Comparison of ENCODE assay signal across 18 cellular contexts in the genomic region with DNA sequence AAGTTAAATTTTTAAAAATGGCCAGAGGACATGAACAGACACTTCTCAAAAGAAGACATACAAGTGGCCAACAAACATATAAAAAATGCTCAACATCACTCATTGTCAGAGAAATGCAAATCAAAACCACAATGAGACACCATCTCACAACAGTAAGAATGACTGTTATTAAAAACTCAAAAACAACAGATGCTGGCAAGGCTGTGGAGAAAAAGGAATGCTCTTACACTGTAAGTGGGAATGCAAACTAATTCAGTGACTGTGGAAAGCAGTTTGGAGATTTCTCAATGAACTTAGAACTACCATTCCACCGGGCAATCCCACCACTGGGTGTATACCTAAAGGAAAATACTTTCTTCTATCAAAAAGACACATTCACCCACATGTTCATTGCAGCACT.
DNase-seq lines count a peak whose midpoint lies in the region; TF ChIP-seq lines count a peak whose summit lies in the region.
"Had no signal": no experiment of that assay in that cellular context is flagged by ENCODE, and none has a peak within 500 bp of the region (broad histone marks: within the 10 kb centered on the region; RNA-seq: fewer than 3 reads in every experiment).

No MANE protein-coding gene starts in this region.

- peaks cover 5% of the 10 kb centered on the region for H3K36me3 Mint-ChIP-seq in MCF 10A (ENCODE audit: insufficient read depth, unreplicated experiment)

- H3K9ac ChIP-seq in mammary epithelial cell (ENCODE audit: insufficient read depth, low read length) = no peak overlapping the region

- H3K9me2 ChIP-seq in hepatocyte (replicated peaks; ENCODE audit: insufficient read depth) (no peaks in the 10 kb centered on the region), PC-9 (ENCODE audit: insufficient read depth) (no peaks in the 10 kb centered on the region)

- no peak overlapping the region for H2AFZ ChIP-seq in mammary epithelial cell (ENCODE audit: low read depth, low read length)
- no peak overlapping the region for H2AFZ ChIP-seq in hepatocyte
- H2AFZ ChIP-seq in PC-9 = no peak overlapping the region

- no peak for TF ChIP-seq POLR2A in breast epithelium (IDR thresholded peaks at IDR 0.05)

- H3K4me1 ChIP-seq in breast epithelium (no peaks in the 10 kb centered on the region), mammary epithelial cell (ENCODE audit: insufficient read depth, low read length) (peaks cover 7% of the 10 kb centered on the region), hepatocyte (ENCODE audit: insufficient read depth) (no peaks in the 10 kb centered on the region), PC-9 (replicated peaks; ENCODE audit: insufficient read depth) (no peaks in the 10 kb centered on the region)
- H3K4me1 ChIP-seq: adrenal gland, Caco-2 had no signal

- H3K4me2 ChIP-seq in mammary epithelial cell (ENCODE audit: insufficient read depth, low read depth, low read length) (no peak overlapping the region), hepatocyte (no peak overlapping the region), PC-9 (no peak overlapping the region)

- H3K36me3 ChIP-seq in breast epithelium (no peaks in the 10 kb centered on the region), mammary epithelial cell (ENCODE audit: insufficient read depth, low read length) (no peaks in the 10 kb centered on the region), hepatocyte (replicated peaks; ENCODE audit: insufficient read depth, low read depth) (no peaks in the 10 kb centered on the region), PC-9 (ENCODE audit: low read depth) (no peaks in the 10 kb centered on the region)
- H3K36me3 ChIP-seq: adrenal gland had no signal

- H4K20me1 ChIP-seq in mammary epithelial cell (ENCODE audit: insufficient read depth, low read length) (no peaks in the 10 kb centered on the region), hepatocyte (ENCODE audit: insufficient read depth, poor library complexity, severe bottlenecking) (no peaks in the 10 kb centered on the region), PC-9 (ENCODE audit: insufficient read depth) (no peaks in the 10 kb centered on the region)

- H3K79me2 ChIP-seq in mammary epithelial cell (ENCODE audit: insufficient read depth, low read length) (no peaks in the 10 kb centered on the region), hepatocyte (no peaks in the 10 kb centered on the region), PC-9 (ENCODE audit: low read depth) (no peaks in the 10 kb centered on the region)

- no peaks in the 10 kb centered on the region for H3F3A ChIP-seq in PC-9 (ENCODE audit: insufficient read depth, low read depth)

- H3K27ac ChIP-seq in breast epithelium (peak overlapping the region in 1 of 2 donors; percentile 38), mammary epithelial cell (ENCODE audit: insufficient read depth, low read depth, low read length) (no peak overlapping the region), hepatocyte (no peak overlapping the region), PC-9 (no peak overlapping the region)
- H3K27ac ChIP-seq: 22Rv1, adrenal gland had no signal

- in situ Hi-C loops in mammary epithelial cell (cut with MboI; ENCODE audit: low sequenced_read_pairs in 2 of 2) = no loop called here

- POLR2A ChIA-PET in MCF 10A (lab: Yijun Ruan, JAX) (interaction anchor here (0.6 to 2.3 kb wide), 16 partner anchors 13 to 800 kb away, joined by 3 to 18 read pairs (median 4); a partner anchor contains a TSS), PC-9 (lab: Charles Lee; ENCODE audit: unreplicated experiment) (no interaction called here)

- no TSS peak for BruUV-seq in MCF 10A (replicated peaks; lab: Mats Ljungman, UMichigan)
- no TSS peak for BruUV-seq in mammary epithelial cell (replicated peaks; lab: Mats Ljungman, UMichigan)
- BruUV-seq in PC-9 (replicated peaks; lab: Mats Ljungman, UMichigan) = no TSS peak

- H3K27me3 Mint-ChIP-seq in MCF 10A (ENCODE audit: insufficient read depth, unreplicated experiment) = no peaks in the 10 kb centered on the region
- H3K27me3 Mint-ChIP-seq: activated CD4-positive, alpha-beta T cell treated with anti-CD3 and anti-CD28 coated beads, Interleukin-2, amount 10 ng/mL, durations not matched to agents 24 days and 14 days had no signal

- intact Hi-C loops in MCF 10A (cut with micrococcal nuclease) = loop anchor here (2.0 kb wide), 1 partner anchor 168 kb away; a partner anchor contains a TSS
- intact Hi-C loops in breast epithelium (cut with DNase I; ENCODE audit: low total_unique reads) = no loop called here
- intact Hi-C loops in mammary epithelial cell (cut with micrococcal nuclease) = loop anchor here (5.0 kb wide), 1 partner anchor 800 kb away; no protein-coding TSS in a partner anchor
- intact Hi-C loops in PC-9 (cut with micrococcal nuclease; ENCODE audit: unreplicated experiment) = no loop called here

- CTCF ChIA-PET in MCF 10A (lab: Yijun Ruan, JAX) (no interaction called here), mammary epithelial cell (lab: Charles Lee; ENCODE audit: low non-redundant PET) (interaction anchor here (0.6 kb wide), 1 partner anchor 40 kb away, joined by 18 read pairs; no protein-coding TSS in a partner anchor), PC-9 (lab: Charles Lee) (no interaction called here)

- 56% methylated on average over 1 of the region's 1 CpG for WGBS in mammary epithelial cell (ENCODE audit: low coverage, missing lambda C conversion rate)
- 95% methylated on average over 1 of the region's 1 CpG for WGBS in hepatocyte (ENCODE audit: low lambda C conversion rate, missing lambda C conversion rate)

- no peak overlapping the region for H3K4me3 ChIP-seq in breast epithelium
- no peak overlapping the region for H3K4me3 ChIP-seq in mammary epithelial cell (replicated peaks in 1 of 3; ENCODE audit: insufficient read depth in 1 of 3, low read depth in 2 of 3, low read length in 3 of 3)
- H3K4me3 ChIP-seq in hepatocyte = no peak overlapping the region
- H3K4me3 ChIP-seq in PC-9 = no peak overlapping the region
- H3K4me3 ChIP-seq: adrenal gland had no signal

- peaks cover 23% of the 10 kb centered on the region for H3K9me3 Mint-ChIP-seq in MCF 10A (ENCODE audit: unreplicated experiment)

- H3K9me3 ChIP-seq in breast epithelium (peaks cover 4 to 17% of the 10 kb centered on the region in 2 donors), mammary epithelial cell (replicated peaks; ENCODE audit: insufficient read depth, low read length) (peaks cover 5% of the 10 kb centered on the region), hepatocyte (ENCODE audit: low read depth) (no peaks in the 10 kb centered on the region), PC-9 (ENCODE audit: insufficient read depth, low read depth) (no peaks in the 10 kb centered on the region)
- H3K9me3 ChIP-seq: adrenal gland had no signal

- peaks cover 23% of the 10 kb centered on the region for H3K4me1 Mint-ChIP-seq in MCF 10A (ENCODE audit: insufficient read depth, unreplicated experiment)
- H3K4me1 Mint-ChIP-seq: activated CD4-positive, alpha-beta T cell treated with anti-CD3 and anti-CD28 coated beads, Interleukin-2, amount 10 ng/mL, durations not matched to agents 24 days and 14 days; mesothelial cell of epicardium had no signal

- dilution Hi-C loops in mammary epithelial cell (cut with HindIII; ENCODE audit: low sequenced_read_pairs) = no loop called here

- H3K4me3 Mint-ChIP-seq in MCF 10A (ENCODE audit: unreplicated experiment) = peak overlapping the region; percentile 11
- H3K4me3 Mint-ChIP-seq: activated CD4-positive, alpha-beta T cell treated with anti-CD3 and anti-CD28 coated beads, Interleukin-2, amount 10 ng/mL, durations not matched to agents 24 days and 14 days; activated T-cell treated with anti-CD3 and anti-CD28 coated beads, Interleukin-2, amount 50 U/mL, for 72 hours; mesothelial cell of epicardium had no signal

- DNase-seq in MCF 10A (ENCODE audit: unreplicated experiment) (no peak), breast epithelium (ENCODE audit: low spot score in 2 of 2) (no peak), mammary epithelial cell (peak; percentile 65), glomerular visceral epithelial cell (ENCODE audit: extremely low spot score) (peak; percentile 8), hepatocyte (ENCODE audit: low spot score) (no peak), PC-9 (no peak), C1 segment of cervical spinal cord (lab: John Stamatoyannopoulos, UW) (no peak)
- no peak for DNase-seq in stimulated activated CD4-positive, alpha-beta T cell treated with anti-CD3 and anti-CD28 coated beads, Interleukin-2, amount 100 ng/mL, for 24 hours
- DNase-seq: activated CD4-positive, alpha-beta T cell treated with anti-CD3 and anti-CD28 coated beads, Interleukin-2, amount 10 ng/mL, durations not matched to agents 24 days and 14 days; activated T-cell treated with anti-CD3 and anti-CD28 coated beads, Interleukin-2, amount 50 U/mL, for 72 hours; Caco-2; GF-D8; NCI-H1694; nucleus accumbens; small intestine had no signal

- TF ChIP-seq CTCF in MCF 10A (IDR thresholded peaks at IDR 0.05; ENCODE audit: unreplicated experiment) (no peak), breast epithelium (IDR thresholded peaks at IDR 0.05) (no peak), mammary epithelial cell (conservative IDR thresholded peaks at IDR 0.05 in 1 of 2, IDR thresholded peaks at IDR 0.05 in 1 of 2; ENCODE audit: extremely low read depth in 1 of 2, insufficient read depth in 1 of 2, low read depth in 1 of 2, low read length in 2 of 2) (no peak), hepatocyte (IDR thresholded peaks at IDR 0.05; ENCODE audit: poor library complexity) (no peak), PC-9 (conservative IDR thresholded peaks at IDR 0.05) (no peak)

- no peaks in the 10 kb centered on the region for H3K27me3 ChIP-seq in breast epithelium
- H3K27me3 ChIP-seq in mammary epithelial cell (ENCODE audit: insufficient read depth, low read length) = no peaks in the 10 kb centered on the region
- no peaks in the 10 kb centered on the region for H3K27me3 ChIP-seq in hepatocyte
- H3K27me3 ChIP-seq in PC-9 (ENCODE audit: insufficient read depth, low read depth) = no peaks in the 10 kb centered on the region
- H3K27me3 ChIP-seq: adrenal gland had no signal

- H3K27ac Mint-ChIP-seq in MCF 10A (ENCODE audit: low read depth, unreplicated experiment) = peak overlapping the region; percentile 92
- H3K27ac Mint-ChIP-seq: activated CD4-positive, alpha-beta T cell treated with anti-CD3 and anti-CD28 coated beads, Interleukin-2, amount 10 ng/mL, durations not matched to agents 24 days and 14 days; activated T-cell treated with anti-CD3 and anti-CD28 coated beads, Interleukin-2, amount 50 U/mL, for 72 hours; mesothelial cell of epicardium had no signal

Comparison
In these comparisons a context has a peak if more than half of its experiments do, and no peak if none do; other contexts are left out.
1. DNase-seq: peak in mammary epithelial cell (single experiment) and glomerular visceral epithelial cell (single experiment); none in MCF 10A (single experiment), breast epithelium (0 of 2), hepatocyte (single experiment), PC-9 (0 of 2), C1 segment of cervical spinal cord (0 of 14) and stimulated activated CD4-positive, alpha-beta T cell treated with anti-CD3 and anti-CD28 coated beads, Interleukin-2, amount 100 ng/mL, for 24 hours (0 of 2).
2. intact Hi-C loops: an anchor here in MCF 10A (2.0 kb wide) and mammary epithelial cell (5.0 kb wide); none called in breast epithelium and PC-9.